Comparison of ENCODE assay signal across 17 cellular contexts in the genomic region with DNA sequence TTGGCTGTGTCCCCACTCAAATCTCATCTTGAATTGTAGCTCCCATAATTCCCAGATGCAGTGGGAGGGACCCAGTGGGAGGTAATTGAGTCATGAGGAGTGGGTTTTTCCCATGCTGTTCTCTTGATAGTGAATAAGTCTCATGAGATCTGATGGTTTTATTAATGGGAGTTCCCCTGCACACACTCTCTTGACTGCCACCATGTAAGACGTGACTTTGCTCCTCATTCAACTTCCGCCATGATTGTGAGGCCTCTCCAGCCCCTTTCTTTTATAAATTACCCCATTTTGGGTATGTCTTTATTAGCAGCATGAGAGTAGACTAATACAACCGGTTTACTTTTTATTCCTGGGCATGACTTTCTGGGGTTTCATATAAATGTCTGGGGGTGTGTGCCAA.
DNase-seq lines count a peak whose midpoint lies in the region; ATAC-seq and TF ChIP-seq lines count a peak whose summit lies in the region.
"Had no signal": no experiment of that assay in that cellular context is flagged by ENCODE, and none has a peak within 500 bp of the region (broad histone marks: within the 10 kb centered on the region; RNA-seq: fewer than 3 reads in every experiment).

No MANE protein-coding gene starts in this region.

- no peak for TF ChIP-seq CTCF in natural killer cell (IDR thresholded peaks at IDR 0.05)
- no peak for TF ChIP-seq CTCF in GM13976 (IDR thresholded peaks at IDR 0.05; ENCODE audit: borderline replicate concordance, control extremely low read depth, extremely low read depth, insufficient read depth, missing control alignments)

- peak; percentile 14 for DNase-seq in activated naive CD4-positive, alpha-beta T cell treated with anti-CD3 and anti-CD28 coated beads for 36 hours
- no peak for DNase-seq in activated naive CD4-positive, alpha-beta T cell treated with anti-CD3 and anti-CD28 coated beads, Interleukin-2, amount 10 ng/mL, durations not matched to agents 7 days and 5 days
- DNase-seq in natural killer cell (no peak), immature natural killer cell (no peak), GM13976 (ENCODE audit: low spot score) (no peak)
- no peak for DNase-seq in natural killer cell treated with Interleukin-12 subunit alpha and Interleukin-12 subunit beta and Interleukin-15 and Interleukin-18, amount 100 ng/mL, for 72 hours (ENCODE audit: low spot score)
- peak; percentile 5 for DNase-seq in stimulated activated CD8-positive, alpha-beta memory T cell treated with anti-CD3 and anti-CD28 coated beads, Interleukin-4, amount 100 ng/mL, for 48 hours
- DNase-seq: AML-193; Caco-2; Calu3; CD4-positive, alpha-beta T cell; CD8-positive, alpha-beta T cell; DMS79 treated with DMSO at 0.1 percent for 48 hours; GF-D8 had no signal

- no peak overlapping the region for H3K4me3 Mint-ChIP-seq in activated naive CD4-positive, alpha-beta T cell treated with anti-CD3 and anti-CD28 coated beads for 36 hours
- H3K4me3 Mint-ChIP-seq in activated naive CD4-positive, alpha-beta T cell treated with anti-CD3 and anti-CD28 coated beads, Interleukin-2, amount 10 ng/mL, durations not matched to agents 7 days and 5 days, result no peak overlapping the region
- H3K4me3 Mint-ChIP-seq in natural killer cell (no peak overlapping the region), immature natural killer cell (no peak overlapping the region)
- H3K4me3 Mint-ChIP-seq in natural killer cell treated with Interleukin-12 subunit alpha and Interleukin-12 subunit beta and Interleukin-15 and Interleukin-18, amount 100 ng/mL, for 72 hours, result no peak overlapping the region
- H3K4me3 Mint-ChIP-seq: B cell; CD4-positive, alpha-beta T cell; CD8-positive, alpha-beta T cell had no signal

- H3K27ac Mint-ChIP-seq in activated naive CD4-positive, alpha-beta T cell treated with anti-CD3 and anti-CD28 coated beads for 36 hours, result no peak overlapping the region
- no peak overlapping the region for H3K27ac Mint-ChIP-seq in activated naive CD4-positive, alpha-beta T cell treated with anti-CD3 and anti-CD28 coated beads, Interleukin-2, amount 10 ng/mL, durations not matched to agents 7 days and 5 days
- H3K27ac Mint-ChIP-seq in natural killer cell, result peak overlapping the region; percentile 98 to 99
- H3K27ac Mint-ChIP-seq in natural killer cell treated with Interleukin-12 subunit alpha and Interleukin-12 subunit beta and Interleukin-15 and Interleukin-18, amount 100 ng/mL, for 72 hours, result peak overlapping the region in 1 of 2 donors; percentile 92
- peak overlapping the region in 5 of 6 donors; percentile 30 to 100 (median 61) for H3K27ac Mint-ChIP-seq in immature natural killer cell
- H3K27ac Mint-ChIP-seq: B cell; CD4-positive, alpha-beta T cell; CD8-positive, alpha-beta T cell had no signal

- CTCF ChIA-PET in activated naive CD4-positive, alpha-beta T cell treated with anti-CD3 and anti-CD28 coated beads for 36 hours (lab: Charles Lee), result no interaction called here
- CTCF ChIA-PET in activated naive CD4-positive, alpha-beta T cell treated with anti-CD3 and anti-CD28 coated beads, Interleukin-2, amount 10 ng/mL, durations not matched to agents 7 days and 5 days (lab: Charles Lee), result interaction anchor here (0.6 kb wide), 1 partner anchor 23 kb away, joined by 3 read pairs; no protein-coding TSS in a partner anchor

- intact Hi-C loops in activated naive CD4-positive, alpha-beta T cell treated with anti-CD3 and anti-CD28 coated beads for 36 hours (cut with micrococcal nuclease), result no loop called here
- intact Hi-C loops in natural killer cell (cut with micrococcal nuclease), result no loop called here

- in situ Hi-C loops in GM13976 (cut with MboI; ENCODE audit: low sequenced_read_pairs, unreplicated experiment), result no loop called here

- H3K27me3 Mint-ChIP-seq in activated naive CD4-positive, alpha-beta T cell treated with anti-CD3 and anti-CD28 coated beads for 36 hours (ENCODE audit: low read depth), result peaks cover 4% of the 10 kb centered on the region
- peaks cover 30% of the 10 kb centered on the region for H3K27me3 Mint-ChIP-seq in activated naive CD4-positive, alpha-beta T cell treated with anti-CD3 and anti-CD28 coated beads, Interleukin-2, amount 10 ng/mL, durations not matched to agents 7 days and 5 days
- no peaks in the 10 kb centered on the region for H3K27me3 Mint-ChIP-seq in natural killer cell (ENCODE audit: low read depth in 2 of 2)
- no peaks in the 10 kb centered on the region for H3K27me3 Mint-ChIP-seq in natural killer cell treated with Interleukin-12 subunit alpha and Interleukin-12 subunit beta and Interleukin-15 and Interleukin-18, amount 100 ng/mL, for 72 hours
- peaks cover 0 to 7% (median 3%) of the 10 kb centered on the region in 3 donors for H3K27me3 Mint-ChIP-seq in immature natural killer cell (ENCODE audit: low read depth in 3 of 3)
- H3K27me3 Mint-ChIP-seq: CD4-positive, alpha-beta T cell had no signal

- H3K9me3 Mint-ChIP-seq in activated naive CD4-positive, alpha-beta T cell treated with anti-CD3 and anti-CD28 coated beads for 36 hours, result peaks cover 7% of the 10 kb centered on the region
- peaks cover 4% of the 10 kb centered on the region for H3K9me3 Mint-ChIP-seq in activated naive CD4-positive, alpha-beta T cell treated with anti-CD3 and anti-CD28 coated beads, Interleukin-2, amount 10 ng/mL, durations not matched to agents 7 days and 5 days
- no peaks in the 10 kb centered on the region for H3K9me3 Mint-ChIP-seq in natural killer cell
- H3K9me3 Mint-ChIP-seq in natural killer cell treated with Interleukin-12 subunit alpha and Interleukin-12 subunit beta and Interleukin-15 and Interleukin-18, amount 100 ng/mL, for 72 hours, result peaks cover 8% of the 10 kb centered on the region
- no peaks in the 10 kb centered on the region for H3K9me3 Mint-ChIP-seq in immature natural killer cell
- H3K9me3 Mint-ChIP-seq: CD4-positive, alpha-beta T cell; CD8-positive, alpha-beta T cell had no signal

- H3K36me3 Mint-ChIP-seq in activated naive CD4-positive, alpha-beta T cell treated with anti-CD3 and anti-CD28 coated beads for 36 hours (ENCODE audit: low read depth), result peaks cover 3% of the 10 kb centered on the region
- no peaks in the 10 kb centered on the region for H3K36me3 Mint-ChIP-seq in activated naive CD4-positive, alpha-beta T cell treated with anti-CD3 and anti-CD28 coated beads, Interleukin-2, amount 10 ng/mL, durations not matched to agents 7 days and 5 days
- peaks cover 13% of the 10 kb centered on the region for H3K36me3 Mint-ChIP-seq in natural killer cell
- peaks cover 24% of the 10 kb centered on the region for H3K36me3 Mint-ChIP-seq in natural killer cell treated with Interleukin-12 subunit alpha and Interleukin-12 subunit beta and Interleukin-15 and Interleukin-18, amount 100 ng/mL, for 72 hours
- peaks cover 32 to 56% (median 44%) of the 10 kb centered on the region in 3 donors for H3K36me3 Mint-ChIP-seq in immature natural killer cell
- H3K36me3 Mint-ChIP-seq: CD8-positive, alpha-beta T cell had no signal

- peaks cover 2% of the 10 kb centered on the region for H3K4me1 Mint-ChIP-seq in activated naive CD4-positive, alpha-beta T cell treated with anti-CD3 and anti-CD28 coated beads for 36 hours (ENCODE audit: low read depth)
- H3K4me1 Mint-ChIP-seq in activated naive CD4-positive, alpha-beta T cell treated with anti-CD3 and anti-CD28 coated beads, Interleukin-2, amount 10 ng/mL, durations not matched to agents 7 days and 5 days, result peaks cover 16% of the 10 kb centered on the region
- H3K4me1 Mint-ChIP-seq in natural killer cell, result peaks cover 83 to 85% of the 10 kb centered on the region in 2 donors
- H3K4me1 Mint-ChIP-seq in natural killer cell treated with Interleukin-12 subunit alpha and Interleukin-12 subunit beta and Interleukin-15 and Interleukin-18, amount 100 ng/mL, for 72 hours (ENCODE audit: low read depth in 2 of 2), result peaks cover 61 to 66% of the 10 kb centered on the region in 2 donors
- peaks cover 67 to 96% of the 10 kb centered on the region in 2 donors for H3K4me1 Mint-ChIP-seq in immature natural killer cell
- H3K4me1 Mint-ChIP-seq: B cell had no signal

- no peak for ATAC-seq in natural killer cell
- ATAC-seq in natural killer cell treated with Interleukin-12 subunit alpha and Interleukin-12 subunit beta and Interleukin-15 and Interleukin-18, amount 100 ng/mL, for 72 hours, result no peak
- no peak for ATAC-seq in GM21390 (IDR thresholded peaks at IDR 0.05; ENCODE audit: unreplicated experiment)
- ATAC-seq: A549; CD8-positive, alpha-beta T cell had no signal

Comparison
In these comparisons a context has a peak if more than half of its experiments do, and no peak if none do; other contexts are left out.
1. DNase-seq: peak in activated naive CD4-positive, alpha-beta T cell treated with anti-CD3 and anti-CD28 coated beads for 36 hours (single experiment) and stimulated activated CD8-positive, alpha-beta memory T cell treated with anti-CD3 and anti-CD28 coated beads, Interleukin-4, amount 100 ng/mL, for 48 hours (single experiment); none in activated naive CD4-positive, alpha-beta T cell treated with anti-CD3 and anti-CD28 coated beads, Interleukin-2, amount 10 ng/mL, durations not matched to agents 7 days and 5 days (single experiment), natural killer cell (single experiment), natural killer cell treated with Interleukin-12 subunit alpha and Interleukin-12 subunit beta and Interleukin-15 and Interleukin-18, amount 100 ng/mL, for 72 hours (single experiment), immature natural killer cell (0 of 3) and GM13976 (single experiment).
2. H3K27ac Mint-ChIP-seq: peak in natural killer cell (2 of 2) and immature natural killer cell (5 of 6); none in activated naive CD4-positive, alpha-beta T cell treated with anti-CD3 and anti-CD28 coated beads for 36 hours (single experiment) and activated naive CD4-positive, alpha-beta T cell treated with anti-CD3 and anti-CD28 coated beads, Interleukin-2, amount 10 ng/mL, durations not matched to agents 7 days and 5 days (single experiment).